1 cellular context compared by ENCODE assay signal in the genomic region with DNA sequence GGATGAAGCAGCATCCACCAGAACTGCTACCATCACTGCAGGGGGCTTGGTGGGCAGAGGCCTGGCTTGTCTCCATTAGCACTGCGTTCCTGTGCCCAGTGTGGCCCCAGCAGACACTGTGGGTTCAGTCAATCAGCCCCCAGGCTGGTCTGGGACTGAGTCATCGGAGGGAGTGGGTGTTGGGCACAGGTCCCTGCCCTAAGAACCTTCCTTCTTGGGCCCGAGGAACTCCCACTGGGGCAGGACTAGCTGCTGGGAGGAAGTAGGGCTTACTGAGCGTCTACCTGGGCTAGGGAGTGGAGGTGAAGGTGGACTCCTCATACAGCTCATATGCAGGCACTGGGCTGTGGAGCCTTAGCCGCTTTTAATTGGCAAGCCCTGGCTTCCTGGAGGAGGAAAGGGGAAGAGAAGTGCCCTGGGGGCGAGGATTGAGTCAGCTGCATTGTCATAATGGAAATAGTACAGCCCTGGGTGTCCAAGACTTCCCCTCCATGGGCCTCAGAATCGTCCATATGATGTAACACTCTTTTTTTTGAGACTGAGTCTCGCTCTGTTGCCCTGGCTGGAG.
TF ChIP-seq lines count a peak whose summit lies in the region.

No MANE protein-coding gene starts in this region.

TF ChIP-seq in IMR-90, 13 proteins besides CTCF, POLR2A, EP300 and RAD21:
- TF ChIP-seq, protein P1, sequence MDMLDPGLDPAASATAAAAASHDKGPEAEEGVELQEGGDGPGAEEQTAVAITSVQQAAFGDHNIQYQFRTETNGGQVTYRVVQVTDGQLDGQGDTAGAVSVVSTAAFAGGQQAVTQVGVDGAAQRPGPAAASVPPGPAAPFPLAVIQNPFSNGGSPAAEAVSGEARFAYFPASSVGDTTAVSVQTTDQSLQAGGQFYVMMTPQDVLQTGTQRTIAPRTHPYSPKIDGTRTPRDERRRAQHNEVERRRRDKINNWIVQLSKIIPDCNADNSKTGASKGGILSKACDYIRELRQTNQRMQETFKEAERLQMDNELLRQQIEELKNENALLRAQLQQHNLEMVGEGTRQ (IDR thresholded peaks at IDR 0.05; ENCODE audit: low read depth, low read length), result no peak
- TF ChIP-seq CEBPB (IDR thresholded peaks at IDR 0.05; ENCODE audit: low read depth, low read length), result 0 out of 2 replicates have a peak, but pooled peaks have one; percentile 5
- TF ChIP-seq, protein P2, sequence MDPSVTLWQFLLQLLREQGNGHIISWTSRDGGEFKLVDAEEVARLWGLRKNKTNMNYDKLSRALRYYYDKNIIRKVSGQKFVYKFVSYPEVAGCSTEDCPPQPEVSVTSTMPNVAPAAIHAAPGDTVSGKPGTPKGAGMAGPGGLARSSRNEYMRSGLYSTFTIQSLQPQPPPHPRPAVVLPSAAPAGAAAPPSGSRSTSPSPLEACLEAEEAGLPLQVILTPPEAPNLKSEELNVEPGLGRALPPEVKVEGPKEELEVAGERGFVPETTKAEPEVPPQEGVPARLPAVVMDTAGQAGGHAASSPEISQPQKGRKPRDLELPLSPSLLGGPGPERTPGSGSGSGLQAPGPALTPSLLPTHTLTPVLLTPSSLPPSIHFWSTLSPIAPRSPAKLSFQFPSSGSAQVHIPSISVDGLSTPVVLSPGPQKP (IDR thresholded peaks at IDR 0.05; ENCODE audit: borderline replicate concordance, low read depth, low read length), result no peak
